Comparison of ENCODE assay signal across 22 cellular contexts in the genomic region with DNA sequence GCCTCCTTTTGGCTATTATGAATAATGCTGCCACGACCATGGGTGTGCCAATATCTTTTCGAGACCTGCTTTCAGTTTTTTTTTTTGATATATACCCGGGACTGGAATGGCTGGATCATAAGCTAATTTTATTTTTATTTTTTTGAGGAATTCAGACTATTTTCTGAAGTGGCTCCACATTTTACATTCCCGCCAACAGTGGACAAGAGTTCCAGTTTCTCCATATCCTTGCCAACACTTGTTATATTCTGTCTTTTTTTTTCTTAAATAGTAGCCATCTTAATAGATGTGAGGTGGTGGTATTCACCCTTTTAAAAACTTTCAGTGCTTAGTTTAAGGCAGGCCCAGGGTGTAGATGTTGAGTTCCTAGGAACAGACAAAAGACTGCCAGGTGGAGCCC. TPM values are rescaled to one million over a fixed set of nuclear protein-coding genes. Genes with fewer than 3 reads are reported as not detected.
DNase-seq lines count a peak whose midpoint lies in the region; ATAC-seq and TF ChIP-seq lines count a peak whose summit lies in the region.
"Had no signal": no experiment of that assay in that cellular context is flagged by ENCODE, and none has a peak within 500 bp of the region (broad histone marks: within the 10 kb centered on the region; RNA-seq: fewer than 3 reads in every experiment).

No MANE protein-coding gene starts in this region.

- H3K9me3 ChIP-seq in CD4-positive, alpha-beta T cell (ENCODE audit: control insufficient read depth, low read length): no peaks in the 10 kb centered on the region
- H3K9me3 ChIP-seq: left lung, Peyer's patch, SJSA1 had no signal

- POLR2A ChIA-PET in activated CD4-positive, alpha-beta T cell treated with anti-CD3 and anti-CD28 coated beads for 36 hours (lab: Charles Lee): no interaction called here
- POLR2A ChIA-PET in CD4-positive, alpha-beta T cell (lab: Charles Lee): interaction anchor here (1.2 to 1.8 kb wide), 2 partner anchors 11 to 14 kb away, joined by 5 to 7 read pairs; no protein-coding TSS in a partner anchor
- POLR2A ChIA-PET in activated CD4-positive, alpha-beta memory T cell treated with anti-CD3 and anti-CD28 coated beads, Interleukin-2, amount 10 ng/mL, durations not matched to agents 7 days and 5 days (lab: Charles Lee): interaction anchor here (0.6 to 3.8 kb wide), 5 partner anchors 8 to 63 kb away, joined by 3 to 29 read pairs (median 3); a partner anchor contains a TSS

- peaks cover 29% of the 10 kb centered on the region for H3K36me3 Mint-ChIP-seq in activated CD4-positive, alpha-beta T cell treated with anti-CD3 and anti-CD28 coated beads for 36 hours (ENCODE audit: low read depth)
- H3K36me3 Mint-ChIP-seq in CD4-positive, alpha-beta T cell (ENCODE audit: low read depth): peaks cover 36% of the 10 kb centered on the region
- peaks cover 42% of the 10 kb centered on the region for H3K36me3 Mint-ChIP-seq in activated CD4-positive, alpha-beta memory T cell treated with anti-CD3 and anti-CD28 coated beads, Interleukin-2, amount 10 ng/mL, durations not matched to agents 7 days and 5 days (ENCODE audit: low read depth)

- CTCF ChIA-PET in activated CD4-positive, alpha-beta T cell treated with anti-CD3 and anti-CD28 coated beads for 36 hours (lab: Charles Lee): interaction anchor here (0.6 to 2.8 kb wide), 9 partner anchors 8 to 1249 kb away, joined by 3 to 10 read pairs (median 8); a partner anchor contains a TSS
- CTCF ChIA-PET in CD4-positive, alpha-beta T cell (lab: Charles Lee): interaction anchor here (1.2 to 2.0 kb wide), 4 partner anchors 12 to 65 kb away, joined by 3 to 6 read pairs (median 5); a partner anchor contains a TSS
- CTCF ChIA-PET in activated CD4-positive, alpha-beta memory T cell treated with anti-CD3 and anti-CD28 coated beads, Interleukin-2, amount 10 ng/mL, durations not matched to agents 7 days and 5 days (lab: Charles Lee): interaction anchor here (0.9 to 3.8 kb wide), 5 partner anchors 11 to 58 kb away, joined by 3 to 13 read pairs (median 5); no protein-coding TSS in a partner anchor

- H3K9me3 Mint-ChIP-seq in activated CD4-positive, alpha-beta T cell treated with anti-CD3 and anti-CD28 coated beads for 36 hours (ENCODE audit: low read depth): no peaks in the 10 kb centered on the region
- no peaks in the 10 kb centered on the region for H3K9me3 Mint-ChIP-seq in CD4-positive, alpha-beta T cell
- no peaks in the 10 kb centered on the region for H3K9me3 Mint-ChIP-seq in activated CD4-positive, alpha-beta memory T cell treated with anti-CD3 and anti-CD28 coated beads, Interleukin-2, amount 10 ng/mL, durations not matched to agents 7 days and 5 days
- H3K9me3 Mint-ChIP-seq: activated T-helper 2 cell treated with anti-CD3 and anti-CD28 coated beads, Interferon-gamma antibody, Interleukin-2, Interleukin-4, amounts not matched to agents 10 μg/mL and 5 μg/mL and 100 μg/mL, durations not matched to agents 14 hours and 24 hours and 36 hours; T-helper 2 cell treated with Interferon-gamma antibody and Interleukin-4, amounts not matched to agents 5 μg/mL and 100 μg/mL, for 36 hours had no signal

- intact Hi-C loops in activated CD4-positive, alpha-beta T cell treated with anti-CD3 and anti-CD28 coated beads for 36 hours (cut with DNase I, micrococcal nuclease): no loop called here
- intact Hi-C loops in CD4-positive, alpha-beta T cell (cut with DNase I, micrococcal nuclease): loop anchor here in 1 of 2 experiments (10.0 kb wide), 1 partner anchor 623 kb away; a partner anchor contains a TSS

- H3K27me3 ChIP-seq in CD4-positive, alpha-beta T cell (ENCODE audit: control insufficient read depth, insufficient read depth, low read length): no peaks in the 10 kb centered on the region
- H3K27me3 ChIP-seq: left lung, Peyer's patch, SJSA1 had no signal

- no peak overlapping the region for H3K4me3 Mint-ChIP-seq in activated CD4-positive, alpha-beta T cell treated with anti-CD3 and anti-CD28 coated beads for 36 hours
- H3K4me3 Mint-ChIP-seq in CD4-positive, alpha-beta T cell: no peak overlapping the region
- no peak overlapping the region for H3K4me3 Mint-ChIP-seq in activated CD4-positive, alpha-beta memory T cell treated with anti-CD3 and anti-CD28 coated beads, Interleukin-2, amount 10 ng/mL, durations not matched to agents 7 days and 5 days
- H3K4me3 Mint-ChIP-seq: B cell; GM23338; mesothelial cell of epicardium; nephron progenitor cell; T-helper 2 cell treated with Interferon-gamma antibody and Interleukin-4, amounts not matched to agents 5 μg/mL and 100 μg/mL, for 36 hours had no signal

- ATAC-seq in activated CD4-positive, alpha-beta T cell treated with anti-CD3 and anti-CD28 coated beads for 36 hours: no peak
- ATAC-seq in CD4-positive, alpha-beta T cell (ENCODE audit: poor library complexity): no peak
- ATAC-seq in GM18870 (IDR thresholded peaks at IDR 0.05; ENCODE audit: unreplicated experiment): no peak
- ATAC-seq: GM23338, left lung had no signal

- no peaks in the 10 kb centered on the region for H3K27me3 Mint-ChIP-seq in activated CD4-positive, alpha-beta T cell treated with anti-CD3 and anti-CD28 coated beads for 36 hours
- H3K27me3 Mint-ChIP-seq in CD4-positive, alpha-beta T cell: no peaks in the 10 kb centered on the region
- H3K27me3 Mint-ChIP-seq in activated CD4-positive, alpha-beta memory T cell treated with anti-CD3 and anti-CD28 coated beads, Interleukin-2, amount 10 ng/mL, durations not matched to agents 7 days and 5 days: no peaks in the 10 kb centered on the region
- H3K27me3 Mint-ChIP-seq: B cell had no signal

- H3K27ac Mint-ChIP-seq in activated CD4-positive, alpha-beta T cell treated with anti-CD3 and anti-CD28 coated beads for 36 hours: peak overlapping the region; percentile 87
- H3K27ac Mint-ChIP-seq in CD4-positive, alpha-beta T cell: peak overlapping the region; percentile 92
- H3K27ac Mint-ChIP-seq in activated CD4-positive, alpha-beta memory T cell treated with anti-CD3 and anti-CD28 coated beads, Interleukin-2, amount 10 ng/mL, durations not matched to agents 7 days and 5 days: peak overlapping the region; percentile 16
- H3K27ac Mint-ChIP-seq: activated T-helper 2 cell treated with anti-CD3 and anti-CD28 coated beads, Interferon-gamma antibody, Interleukin-2, Interleukin-4, amounts not matched to agents 10 μg/mL and 5 μg/mL and 100 μg/mL, durations not matched to agents 14 hours and 24 hours and 36 hours; B cell; GM23338; mesothelial cell of epicardium; nephron progenitor cell had no signal

- no peak for TF ChIP-seq CTCF in CD4-positive, alpha-beta T cell (IDR thresholded peaks at IDR 0.05)
- TF ChIP-seq CTCF in fibroblast of mammary gland (conservative IDR thresholded peaks at IDR 0.05; ENCODE audit: control insufficient read depth, insufficient read depth, low read depth, low read length): peak; percentile 17

- H3K4me3 ChIP-seq in fibroblast of mammary gland (ENCODE audit: control insufficient read depth, low read depth, low read length): no peak overlapping the region
- H3K4me3 ChIP-seq: GM23338, left lung, Peyer's patch, SJSA1 had no signal

- H3K4me1 Mint-ChIP-seq in activated CD4-positive, alpha-beta T cell treated with anti-CD3 and anti-CD28 coated beads for 36 hours: peaks cover 77% of the 10 kb centered on the region
- H3K4me1 Mint-ChIP-seq in CD4-positive, alpha-beta T cell (ENCODE audit: low read depth): peaks cover 77% of the 10 kb centered on the region
- peaks cover 64% of the 10 kb centered on the region for H3K4me1 Mint-ChIP-seq in activated CD4-positive, alpha-beta memory T cell treated with anti-CD3 and anti-CD28 coated beads, Interleukin-2, amount 10 ng/mL, durations not matched to agents 7 days and 5 days

- DNase-seq in activated CD4-positive, alpha-beta T cell treated with anti-CD3 and anti-CD28 coated beads for 36 hours: no peak
- DNase-seq in activated CD4-positive, alpha-beta T cell treated with anti-CD3 and anti-CD28 coated beads for 1 hour: no peak
- no peak for DNase-seq in CD4-positive, alpha-beta T cell
- DNase-seq in activated CD4-positive, alpha-beta memory T cell treated with anti-CD3 and anti-CD28 coated beads, Interleukin-2, amount 10 ng/mL, durations not matched to agents 7 days and 5 days: no peak
- DNase-seq in fibroblast of mammary gland (ENCODE audit: low read depth) (no peak), NCI-H2029 treated with DMSO at 0.1 percent for 48 hours (lab: John Stamatoyannopoulos, UW) (no peak), nucleus accumbens (lab: John Stamatoyannopoulos, UW) (no peak)
- DNase-seq: EL; left lung; NCI-H524; nephron progenitor cell; Peyer's patch; stimulated activated CD8-positive, alpha-beta memory T cell treated with anti-CD3 and anti-CD28 coated beads, Interleukin-4, amount 100 ng/mL, for 48 hours; substantia nigra had no signal

- no peak overlapping the region for H3K27ac ChIP-seq in CD4-positive, alpha-beta T cell (ENCODE audit: low read depth, low read length)
- H3K27ac ChIP-seq: left lung, SJSA1, VCaP had no signal

RNA-seq across cellular contexts. Expression of a gene that starts 11.8 kb away (rescaled TPM):
- total RNA-seq in activated CD4-positive, alpha-beta T cell treated with anti-CD3 and anti-CD28 coated beads for 36 hours: 10 to 100 TPM; 40.6 to 42.9 TPM
- total RNA-seq in CD4-positive, alpha-beta T cell: 100 to 1,000 TPM; 115 to 128 TPM
- 10 to 100 TPM; 54.0 to 57.8 TPM for total RNA-seq in activated CD4-positive, alpha-beta memory T cell treated with anti-CD3 and anti-CD28 coated beads, Interleukin-2, amount 10 ng/mL, durations not matched to agents 7 days and 5 days

Comparison
In these comparisons a context has a peak if more than half of its experiments do, and no peak if none do; other contexts are left out.
1. H3K27ac Mint-ChIP-seq: peak in every context shown above with its lines; median percentile 92 in CD4-positive, alpha-beta T cell; 87 in activated CD4-positive, alpha-beta T cell treated with anti-CD3 and anti-CD28 coated beads for 36 hours; 16 in activated CD4-positive, alpha-beta memory T cell treated with anti-CD3 and anti-CD28 coated beads, Interleukin-2, amount 10 ng/mL, durations not matched to agents 7 days and 5 days.